In the genomic region with DNA sequence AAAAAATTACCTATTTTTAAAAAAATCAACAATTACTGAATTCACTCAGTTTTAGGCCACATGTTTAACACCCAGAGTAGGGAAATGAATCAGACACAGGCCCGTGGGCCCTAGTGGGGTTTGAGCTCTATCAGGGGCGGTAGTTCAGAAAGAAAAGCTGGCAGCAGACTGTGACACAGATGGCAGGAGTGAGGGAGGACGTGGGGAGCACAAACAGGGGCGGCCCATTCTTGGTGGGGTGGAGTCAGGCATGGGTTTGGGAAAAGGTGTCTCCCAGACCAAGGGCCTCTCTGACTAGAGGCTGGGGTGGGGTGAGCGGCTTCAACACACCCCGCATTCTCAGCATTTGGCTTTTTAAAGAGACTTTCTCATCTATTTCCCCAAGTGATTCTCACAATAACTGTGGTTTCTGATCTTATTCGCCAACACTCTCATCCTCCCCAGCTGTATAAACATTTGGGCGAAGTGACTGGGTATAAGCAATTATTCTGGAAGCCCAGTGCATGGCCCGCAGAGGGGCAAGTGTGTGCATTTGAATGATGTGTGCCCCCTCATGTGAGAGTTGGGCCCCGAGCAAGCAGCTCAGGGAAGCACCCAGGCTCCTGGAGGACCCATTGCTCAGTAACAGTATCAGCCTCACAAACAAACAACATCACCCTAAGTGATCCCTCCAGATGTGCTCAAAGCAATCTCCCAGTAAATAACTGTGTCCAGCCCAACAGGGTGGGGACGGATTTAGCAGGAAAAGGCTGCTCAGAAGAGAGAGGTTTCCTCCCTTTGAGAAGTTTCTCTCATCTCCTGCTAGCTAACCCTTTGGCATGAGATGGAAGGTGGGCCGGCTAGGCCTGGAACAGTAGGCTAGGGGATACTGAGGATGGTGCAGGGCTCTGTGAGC, we compare ENCODE assay signal across 14 cellular contexts.
DNase-seq lines count a peak whose midpoint lies in the region; ATAC-seq and TF ChIP-seq lines count a peak whose summit lies in the region.
"Had no signal": no experiment of that assay in that cellular context is flagged by ENCODE, and none has a peak within 500 bp of the region (broad histone marks: within the 10 kb centered on the region; RNA-seq: fewer than 3 reads in every experiment).

No MANE protein-coding gene starts in this region.

- intact Hi-C loops in natural killer cell (cut with micrococcal nuclease) (no loop called here), IMR-90 (cut with micrococcal nuclease) (no loop called here)

- in situ Hi-C loops in IMR-90 (cut with MboI; ENCODE audit: low sequenced_read_pairs) = no loop called here

- no peak for TF ChIP-seq POLR2A in IMR-90 (IDR thresholded peaks at IDR 0.05; ENCODE audit: low read depth, low read length)
- no peak for TF ChIP-seq POLR2A in gastroesophageal sphincter (IDR thresholded peaks at IDR 0.05)

- H3K4me3 ChIP-seq in IMR-90 (ENCODE audit: insufficient read depth, low read depth, low read length) = no peak overlapping the region
- H3K4me3 ChIP-seq in gastroesophageal sphincter = no peak overlapping the region
- H3K4me3 ChIP-seq: vagina had no signal

- H2AFZ ChIP-seq in IMR-90 (replicated peaks; ENCODE audit: low read length, poor library complexity) = peak overlapping the region; percentile 16

- CTCF ChIA-PET in IMR-90 (lab: Yijun Ruan, JAX) = interaction anchor here (0.9 to 1.0 kb wide), 2 partner anchors 27 to 66 kb away, joined by 3 read pairs; no protein-coding TSS in a partner anchor

- H3K4ac ChIP-seq in IMR-90 (ENCODE audit: low read depth, low read length) = no peak overlapping the region

- H3K36me3 Mint-ChIP-seq in natural killer cell treated with Interleukin-12 subunit alpha and Interleukin-12 subunit beta and Interleukin-15 and Interleukin-18, amount 100 ng/mL, for 72 hours = no peaks in the 10 kb centered on the region
- no peaks in the 10 kb centered on the region for H3K36me3 Mint-ChIP-seq in natural killer cell
- H3K36me3 Mint-ChIP-seq: CD4-positive, CD25-positive, alpha-beta regulatory T cell had no signal

- no peak for DNase-seq in natural killer cell treated with Interleukin-12 subunit alpha and Interleukin-12 subunit beta and Interleukin-15 and Interleukin-18, amount 100 ng/mL, for 72 hours (ENCODE audit: low spot score)
- DNase-seq in natural killer cell (no peak), IMR-90 (peak; percentile 61), epidermal melanocyte (ENCODE audit: insufficient read length, low spot score) (no peak)
- DNase-seq in stimulated activated naive CD8-positive, alpha-beta T cell treated with anti-CD3 and anti-CD28 coated beads, Interleukin-15, amount 100 ng/mL, for 72 hours = peak in 1 of 2 donors; percentile 26
- DNase-seq in activated CD4-positive, CD25-positive, alpha-beta regulatory T cell treated with anti-CD3 and anti-CD28 coated beads, Interleukin-2, amount 50 U/mL, for 72 hours = no peak
- DNase-seq: activated CD4-positive, alpha-beta T cell treated with anti-CD3 and anti-CD28 coated beads for 4 hours; CD4-positive, CD25-positive, alpha-beta regulatory T cell; kidney glomerular epithelial cell; SK-N-SH had no signal

- H3K27me3 ChIP-seq in IMR-90 (ENCODE audit: control insufficient read depth, insufficient read depth, low read length) (peaks cover 18% of the 10 kb centered on the region), gastroesophageal sphincter (no peaks in the 10 kb centered on the region)
- H3K27me3 ChIP-seq: vagina had no signal

- no peaks in the 10 kb centered on the region for H3K9me3 Mint-ChIP-seq in natural killer cell treated with Interleukin-12 subunit alpha and Interleukin-12 subunit beta and Interleukin-15 and Interleukin-18, amount 100 ng/mL, for 72 hours
- no peaks in the 10 kb centered on the region for H3K9me3 Mint-ChIP-seq in natural killer cell
- H3K9me3 Mint-ChIP-seq in stimulated activated naive CD8-positive, alpha-beta T cell treated with anti-CD3 and anti-CD28 coated beads, Interleukin-15, amount 100 ng/mL, for 72 hours = no peaks in the 10 kb centered on the region
- H3K9me3 Mint-ChIP-seq: CD4-positive, CD25-positive, alpha-beta regulatory T cell had no signal

- H3K56ac ChIP-seq in IMR-90 (ENCODE audit: extremely low read depth, insufficient read depth, low read length) = no peak overlapping the region

- no peak overlapping the region; the same call in 1 of the 2 replicates for H3K18ac ChIP-seq in IMR-90 (ENCODE audit: low read depth, low read length)

- no peak overlapping the region for H3K9ac ChIP-seq in IMR-90 (ENCODE audit: low read depth, low read length)
- H3K9ac ChIP-seq: SK-N-SH had no signal

- no peak overlapping the region for H2BK20ac ChIP-seq in IMR-90 (ENCODE audit: low read depth, low read length)

- H3K4me3 Mint-ChIP-seq in natural killer cell treated with Interleukin-12 subunit alpha and Interleukin-12 subunit beta and Interleukin-15 and Interleukin-18, amount 100 ng/mL, for 72 hours = peak overlapping the region; percentile 10
- no peak overlapping the region for H3K4me3 Mint-ChIP-seq in natural killer cell
- no peak overlapping the region for H3K4me3 Mint-ChIP-seq in stimulated activated naive CD8-positive, alpha-beta T cell treated with anti-CD3 and anti-CD28 coated beads, Interleukin-15, amount 100 ng/mL, for 72 hours
- H3K4me3 Mint-ChIP-seq: CD4-positive, CD25-positive, alpha-beta regulatory T cell had no signal

- H3K4me1 ChIP-seq in IMR-90 (ENCODE audit: control insufficient read depth, insufficient read depth, low read length) (peaks cover 7% of the 10 kb centered on the region), gastroesophageal sphincter (peaks cover 0 to 13% (median 0%) of the 10 kb centered on the region in 3 donors)
- H3K4me1 ChIP-seq: vagina had no signal

- no peak overlapping the region for H2BK120ac ChIP-seq in IMR-90 (ENCODE audit: low read depth, low read length)

- H3K14ac ChIP-seq in IMR-90 (replicated peaks; ENCODE audit: low read depth, low read length) = no peak overlapping the region

- H3K23ac ChIP-seq in IMR-90 (ENCODE audit: low read depth, low read length) = no peak overlapping the region

- no peaks in the 10 kb centered on the region for H3K4me1 Mint-ChIP-seq in natural killer cell treated with Interleukin-12 subunit alpha and Interleukin-12 subunit beta and Interleukin-15 and Interleukin-18, amount 100 ng/mL, for 72 hours (ENCODE audit: low read depth in 2 of 2)
- H3K4me1 Mint-ChIP-seq in natural killer cell = no peaks in the 10 kb centered on the region
- no peaks in the 10 kb centered on the region for H3K4me1 Mint-ChIP-seq in stimulated activated naive CD8-positive, alpha-beta T cell treated with anti-CD3 and anti-CD28 coated beads, Interleukin-15, amount 100 ng/mL, for 72 hours
- H3K4me1 Mint-ChIP-seq: CD4-positive, CD25-positive, alpha-beta regulatory T cell had no signal

- H3K27ac ChIP-seq in IMR-90 (ENCODE audit: insufficient read depth, low read length) (no peak overlapping the region), gastroesophageal sphincter (peak overlapping the region in 3 of 4 donors; percentile 4 to 53 (median 45))
- H3K27ac ChIP-seq: vagina had no signal

- H3K9me3 ChIP-seq in IMR-90 (ENCODE audit: control insufficient read depth, insufficient read depth, low read length) = no peaks in the 10 kb centered on the region
- H3K9me3 ChIP-seq in gastroesophageal sphincter = no peaks in the 10 kb centered on the region
- H3K9me3 ChIP-seq: SK-N-SH, vagina had no signal

- ATAC-seq in natural killer cell treated with Interleukin-12 subunit alpha and Interleukin-12 subunit beta and Interleukin-15 and Interleukin-18, amount 100 ng/mL, for 72 hours = peak; percentile 17 to 77
- ATAC-seq in natural killer cell (no peak), IMR-90 (ENCODE audit: low read depth) (peak; percentile 54), gastroesophageal sphincter (no peak), HG03521 (IDR thresholded peaks at IDR 0.05; ENCODE audit: unreplicated experiment) (no peak)
- peak; percentile 72 for ATAC-seq in stimulated activated naive CD8-positive, alpha-beta T cell treated with anti-CD3 and anti-CD28 coated beads, Interleukin-15, amount 100 ng/mL, for 72 hours
- ATAC-seq: esophagus mucosa had no signal

- H3K4me2 ChIP-seq in IMR-90 (ENCODE audit: low read depth, low read length) = no peak overlapping the region
- H3K4me2 ChIP-seq: SK-N-SH had no signal

- no peak overlapping the region for H3K27ac Mint-ChIP-seq in natural killer cell treated with Interleukin-12 subunit alpha and Interleukin-12 subunit beta and Interleukin-15 and Interleukin-18, amount 100 ng/mL, for 72 hours
- no peak overlapping the region for H3K27ac Mint-ChIP-seq in natural killer cell
- H3K27ac Mint-ChIP-seq in stimulated activated naive CD8-positive, alpha-beta T cell treated with anti-CD3 and anti-CD28 coated beads, Interleukin-15, amount 100 ng/mL, for 72 hours = peak overlapping the region in 1 of 2 donors; percentile 29
- H3K27ac Mint-ChIP-seq: CD4-positive, CD25-positive, alpha-beta regulatory T cell had no signal

- TF ChIP-seq CTCF in natural killer cell (IDR thresholded peaks at IDR 0.05) (no peak), IMR-90 (conservative IDR thresholded peaks at IDR 0.05; ENCODE audit: low read depth, low read length) (no peak), gastroesophageal sphincter (IDR thresholded peaks at IDR 0.05) (no peak)

- H2BK5ac ChIP-seq in IMR-90 (ENCODE audit: low read depth, low read length, poor library complexity, severe bottlenecking) = no peak overlapping the region

- no peak for TF ChIP-seq EP300 in gastroesophageal sphincter (IDR thresholded peaks at IDR 0.05)

- dilution Hi-C loops in IMR-90 (cut with HindIII; ENCODE audit: low sequenced_read_pairs, unreplicated experiment) = no loop called here

- peaks cover 8 to 9% of the 10 kb centered on the region in 2 donors for H3K27me3 Mint-ChIP-seq in natural killer cell treated with Interleukin-12 subunit alpha and Interleukin-12 subunit beta and Interleukin-15 and Interleukin-18, amount 100 ng/mL, for 72 hours
- H3K27me3 Mint-ChIP-seq in natural killer cell (ENCODE audit: low read depth in 2 of 2) = peaks cover 6 to 14% of the 10 kb centered on the region in 2 donors
- H3K27me3 Mint-ChIP-seq in stimulated activated naive CD8-positive, alpha-beta T cell treated with anti-CD3 and anti-CD28 coated beads, Interleukin-15, amount 100 ng/mL, for 72 hours = no peaks in the 10 kb centered on the region
- H3K27me3 Mint-ChIP-seq: CD4-positive, CD25-positive, alpha-beta regulatory T cell had no signal

- POLR2A ChIA-PET in IMR-90 (lab: Charles Lee; ENCODE audit: unreplicated experiment) = no interaction called here

- H3K36me3 ChIP-seq in IMR-90 (ENCODE audit: control insufficient read depth, insufficient read depth, low read length) (no peaks in the 10 kb centered on the region), gastroesophageal sphincter (no peaks in the 10 kb centered on the region)
- H3K36me3 ChIP-seq: vagina had no signal

- no TSS peak for BruUV-seq in IMR-90 (replicated peaks; lab: Mats Ljungman, UMichigan)

- TF ChIP-seq RAD21 in IMR-90 (IDR thresholded peaks at IDR 0.05; ENCODE audit: low read length) = no peak

- no peak overlapping the region for H4K8ac ChIP-seq in IMR-90 (ENCODE audit: low read depth in 2 of 2, low read length in 2 of 2)

- WGBS in IMR-90 (ENCODE audit: extremely low coverage in 2 of 2, insufficient read length in 1 of 2), 2 experiments = no CpG with 5 or more reads among the region's 12 CpGs
- WGBS in gastroesophageal sphincter (ENCODE audit: low coverage in 1 of 2), 2 donors = 57 to 58% methylated on average over 3 to 8 of the region's 12 CpGs

- H2AK9ac ChIP-seq in IMR-90 (replicated peaks; ENCODE audit: low read depth, low read length, poor library complexity) = peak overlapping the region; percentile 50

- H4K91ac ChIP-seq in IMR-90 (ENCODE audit: insufficient read depth, low read depth, low read length) = no peak overlapping the region

- peaks cover 11% of the 10 kb centered on the region; the same call in 1 of the 2 replicates for H4K20me1 ChIP-seq in IMR-90 (ENCODE audit: insufficient read depth, low read length)

- no peak overlapping the region for H2AK5ac ChIP-seq in IMR-90 (ENCODE audit: low read depth, low read length)

- H3K79me1 ChIP-seq in IMR-90 (ENCODE audit: low read depth in 1 of 2, low read length in 2 of 2) = no peaks in the 10 kb centered on the region

- no peak overlapping the region for H2BK15ac ChIP-seq in IMR-90 (ENCODE audit: low read depth, low read length)

- peaks cover 3% of the 10 kb centered on the region for H3K9me1 ChIP-seq in IMR-90 (ENCODE audit: insufficient read depth, low read length)

- no peak overlapping the region for H4K5ac ChIP-seq in IMR-90 (ENCODE audit: low read depth, low read length)

Comparison
In these comparisons a context has a peak if more than half of its experiments do, and no peak if none do; other contexts are left out.
1. ATAC-seq: peak in natural killer cell treated with Interleukin-12 subunit alpha and Interleukin-12 subunit beta and Interleukin-15 and Interleukin-18, amount 100 ng/mL, for 72 hours (2 of 2), IMR-90 (single experiment) and stimulated activated naive CD8-positive, alpha-beta T cell treated with anti-CD3 and anti-CD28 coated beads, Interleukin-15, amount 100 ng/mL, for 72 hours (single experiment); none in natural killer cell (0 of 3), gastroesophageal sphincter (single experiment) and HG03521 (single experiment).